Comparison of ENCODE assay signal across 26 cellular contexts in the genomic region with DNA sequence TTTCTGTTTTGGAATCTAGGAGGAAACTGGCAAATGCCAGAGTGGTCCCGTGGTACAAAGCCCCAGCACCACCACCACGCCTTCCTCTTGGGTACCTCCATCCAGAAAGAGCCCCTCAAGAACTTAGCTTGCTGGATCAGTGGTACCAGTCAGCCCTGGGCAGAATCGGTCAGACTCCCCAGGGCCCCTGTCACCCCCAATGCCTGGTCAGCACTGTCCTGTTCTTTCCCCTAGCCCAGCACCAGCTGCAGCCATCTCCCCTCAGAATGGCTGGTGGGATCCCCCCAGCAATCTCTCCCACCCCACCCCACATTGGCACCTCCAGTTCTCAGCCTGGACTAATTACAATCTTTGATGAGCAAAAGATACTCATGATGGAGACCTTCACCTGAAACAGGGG.
"Had no signal": no experiment of that assay in that cellular context is flagged by ENCODE, and none has a peak within 500 bp of the region (broad histone marks: within the 10 kb centered on the region; RNA-seq: fewer than 3 reads in every experiment).

No MANE protein-coding gene starts in this region.

- ATAC-seq: activated CD4-positive, alpha-beta T cell treated with anti-CD3 and anti-CD28 coated beads for 36 hours; activated CD8-positive, alpha-beta memory T cell treated with anti-CD3 and anti-CD28 coated beads, Interleukin-2, amount 10 ng/mL, durations not matched to agents 7 days and 5 days; activated CD8-positive, alpha-beta T cell treated with anti-CD3 and anti-CD28 coated beads, Interleukin-2, amount 10 ng/mL, durations not matched to agents 7 days and 5 days; activated naive CD8-positive, alpha-beta T cell treated with anti-CD3 and anti-CD28 coated beads, Interleukin-2, amount 50 U/mL, for 24 hours; body of pancreas; gastroesophageal sphincter had no signal

- H3K4me3 ChIP-seq: adrenal gland, body of pancreas, colonic mucosa, esophagus squamous epithelium, gastroesophageal sphincter had no signal

- H3K27me3 ChIP-seq: adrenal gland, body of pancreas, colonic mucosa, gastroesophageal sphincter had no signal

- H3K9me3 ChIP-seq: adrenal gland, body of pancreas, colonic mucosa, esophagus squamous epithelium, gastroesophageal sphincter had no signal

- H3K36me3 ChIP-seq: adrenal gland, colonic mucosa, esophagus squamous epithelium, gastroesophageal sphincter had no signal

- DNase-seq: activated CD4-positive, alpha-beta memory T cell treated with anti-CD3 and anti-CD28 coated beads for 36 hours; activated CD4-positive, alpha-beta T cell treated with anti-CD3 and anti-CD28 coated beads for 36 hours; activated CD4-positive, alpha-beta T cell treated with anti-CD3 and anti-CD28 coated beads, Interleukin-2, amount 10 ng/mL, durations not matched to agents 24 days and 14 days; activated CD4-positive, CD25-positive, alpha-beta regulatory T cell; activated CD4-positive, CD25-positive, alpha-beta regulatory T cell treated with anti-CD3 and anti-CD28 coated beads, Interleukin-2, amount 50 U/mL, for 72 hours; activated CD8-positive, alpha-beta memory T cell treated with anti-CD3 and anti-CD28 coated beads, Interleukin-2, amount 10 ng/mL, durations not matched to agents 7 days and 5 days; activated CD8-positive, alpha-beta memory T cell treated with anti-CD3 and anti-CD28 coated beads, Interleukin-2, amount 50 U/mL, for 4 hours; activated CD8-positive, alpha-beta T cell treated with anti-CD3 and anti-CD28 coated beads, Interleukin-2, amount 10 ng/mL, durations not matched to agents 7 days and 5 days; activated effector memory CD4-positive, alpha-beta T cell treated with anti-CD3 and anti-CD28 coated beads, Interleukin-2, amount 50 U/mL, for 16 hours; activated naive CD4-positive, alpha-beta T cell treated with anti-CD3 and anti-CD28 coated beads for 36 hours; activated naive CD8-positive, alpha-beta T cell treated with anti-CD3 and anti-CD28 coated beads for 36 hours; activated naive CD8-positive, alpha-beta T cell treated with anti-CD3 and anti-CD28 coated beads, Interleukin-2, amount 50 U/mL, for 24 hours; activated T-cell treated with anti-CD3 and anti-CD28 coated beads, Interleukin-2, amount 50 U/mL, for 1 hour; activated T-cell treated with anti-CD3 and anti-CD28 coated beads, Interleukin-2, amount 50 U/mL, for 48 hours; adrenal gland; body of pancreas; caudate nucleus; colonic mucosa; effector CD8-positive, alpha-beta T cell; esophagus squamous epithelium; foreskin melanocyte; T-helper 2 cell had no signal

- FAIRE-seq: endometrium, endothelial cell of umbilical vein had no signal

- H3K4me1 ChIP-seq: body of pancreas had no signal

- H3K27ac ChIP-seq: adrenal gland, body of pancreas, colonic mucosa, epithelial cell of prostate, esophagus squamous epithelium, gastroesophageal sphincter had no signal
